In genomic region chr19:58385313-58386165, GRCh38 we compare ENCODE assay signal across 7 cellular contexts. TPM values are rescaled to one million over a fixed set of nuclear protein-coding genes. Genes with fewer than 3 reads are reported as not detected.
DNase-seq lines count a peak whose midpoint lies in the region; ATAC-seq and TF ChIP-seq lines count a peak whose summit lies in the region.

No MANE protein-coding gene starts in this region.

- ATAC-seq in GM18868 (IDR thresholded peaks at IDR 0.05; ENCODE audit: unreplicated experiment) (no peak), GM21737 (IDR thresholded peaks at IDR 0.05; ENCODE audit: unreplicated experiment) (no peak)

- TF ChIP-seq CTCF in stomach (IDR thresholded peaks at IDR 0.05) (no peak), GM10248 (IDR thresholded peaks at IDR 0.05; ENCODE audit: control extremely low read depth, extremely low read depth, low read depth, missing control alignments) (no peak)

- H3K27me3 Mint-ChIP-seq in activated naive CD8-positive, alpha-beta T cell treated with anti-CD3 and anti-CD28 coated beads for 36 hours, result no peaks in the 10 kb centered on the region

- CTCF ChIA-PET in GM10248 (lab: Yijun Ruan, JAX), result no interaction called here

- intact Hi-C loops in stomach (cut with DNase I; ENCODE audit: low total_unique reads), result no loop called here

- peak overlapping the region; percentile 98 for H3K9ac ChIP-seq in HUES6 (ENCODE audit: low read length)

- H3K4me1 ChIP-seq in HUES6 (ENCODE audit: control insufficient read depth, insufficient read depth, low read length), result peaks cover 18% of the 10 kb centered on the region
- H3K4me1 ChIP-seq in stomach, result peaks cover 31 to 63% (median 57%) of the 10 kb centered on the region in 4 donors

- H3K4me1 Mint-ChIP-seq in activated naive CD8-positive, alpha-beta T cell treated with anti-CD3 and anti-CD28 coated beads for 36 hours, result peaks cover 29% of the 10 kb centered on the region

- no peaks in the 10 kb centered on the region for H3K9me3 ChIP-seq in HUES6 (ENCODE audit: control insufficient read depth, insufficient read depth, low read depth, low read length)
- H3K9me3 ChIP-seq in stomach, result no peaks in the 10 kb centered on the region

- peak overlapping the region; percentile 99 for H3K4me3 ChIP-seq in HUES6 (ENCODE audit: low read depth, low read length)
- peak overlapping the region; percentile 56 to 98 (median 87) for H3K4me3 ChIP-seq in stomach

- TF ChIP-seq EP300 in stomach (IDR thresholded peaks at IDR 0.05), result no peak

- WGBS in stomach, 5 donors, result 53 to 62% (median 57%) methylated on average over 16 of the region's 16 CpGs

- DNase-seq in activated naive CD8-positive, alpha-beta T cell treated with anti-CD3 and anti-CD28 coated beads for 36 hours, result peak; percentile 41
- no peak for DNase-seq in stomach
- DNase-seq in GM10248 (ENCODE audit: extremely low spot score), result no peak

- H3K36me3 Mint-ChIP-seq in activated naive CD8-positive, alpha-beta T cell treated with anti-CD3 and anti-CD28 coated beads for 36 hours, result peaks cover 31% of the 10 kb centered on the region

- no peaks in the 10 kb centered on the region for H3K27me3 ChIP-seq in HUES6 (ENCODE audit: control insufficient read depth, insufficient read depth, low read length)
- no peaks in the 10 kb centered on the region for H3K27me3 ChIP-seq in layer of hippocampus (ENCODE audit: control insufficient read depth, insufficient read depth, low read length)
- H3K27me3 ChIP-seq in stomach, result no peaks in the 10 kb centered on the region

- no peaks in the 10 kb centered on the region for H3K9me3 Mint-ChIP-seq in activated naive CD8-positive, alpha-beta T cell treated with anti-CD3 and anti-CD28 coated beads for 36 hours

- H3K4me3 Mint-ChIP-seq in activated naive CD8-positive, alpha-beta T cell treated with anti-CD3 and anti-CD28 coated beads for 36 hours, result peak overlapping the region; percentile 98

- H3K27ac ChIP-seq in HUES6 (ENCODE audit: low read depth, low read length) (peak overlapping the region; percentile 98), layer of hippocampus (ENCODE audit: low read depth, low read length) (peak overlapping the region; percentile 98), stomach (peak overlapping the region; percentile 93 to 98 (median 97))

- peak overlapping the region; percentile 98 for H3K27ac Mint-ChIP-seq in activated naive CD8-positive, alpha-beta T cell treated with anti-CD3 and anti-CD28 coated beads for 36 hours

- TF ChIP-seq POLR2A in stomach (IDR thresholded peaks at IDR 0.05), result no peak

- POLR2A ChIA-PET in GM10248 (lab: Yijun Ruan, JAX), result no interaction called here

- H3K36me3 ChIP-seq in HUES6 (ENCODE audit: control insufficient read depth, insufficient read depth, low read length) (peaks cover 27% of the 10 kb centered on the region), stomach (peaks cover 11 to 27% (median 25%) of the 10 kb centered on the region in 4 donors)

RNA-seq across cellular contexts. Expression of gene RPS5, which starts 1.5 kb away (rescaled TPM):
- 1,000 to 10,000 TPM; 1,717 to 1,777 TPM for total RNA-seq in activated naive CD8-positive, alpha-beta T cell treated with anti-CD3 and anti-CD28 coated beads for 36 hours
- 1,000 to 10,000 TPM in 3 of 5 donors, 100 to 1,000 TPM in 2; 801 to 1,605 (median 1,501) TPM for total RNA-seq in stomach
- polyA plus RNA-seq in stomach, result 1,000 to 10,000 TPM; 1,495 to 2,322 (median 1,503) TPM

RNA-seq across cellular contexts. Expression of gene ZNF837, which starts 4.7 kb away (rescaled TPM):
- 1 to 10 TPM; 2.0 to 2.1 TPM for total RNA-seq in activated naive CD8-positive, alpha-beta T cell treated with anti-CD3 and anti-CD28 coated beads for 36 hours
- 1 to 10 TPM in 4 of 5 donors, not detected in 1; 1.8 to 8.5 (median 2.3) TPM for total RNA-seq in stomach
- 1 to 10 TPM; 2.3 to 3.0 (median 2.4) TPM for polyA plus RNA-seq in stomach

RNA-seq across cellular contexts. Expression of gene RNF225, which starts 9.9 kb away (rescaled TPM):
- total RNA-seq in activated naive CD8-positive, alpha-beta T cell treated with anti-CD3 and anti-CD28 coated beads for 36 hours, result 1 to 10 TPM in 1 of 2 experiments, under 1 TPM in 1; 0.82 to 1.6 TPM
- not detected for total RNA-seq in stomach
- polyA plus RNA-seq in stomach, result under 1 TPM in 1 of 3 donors, not detected in 2; 0.13 TPM

RNA-seq across cellular contexts. Expression of gene ZNF584, which starts 22.9 kb away (rescaled TPM):
- 10 to 100 TPM; 15.1 to 17.2 TPM for total RNA-seq in activated naive CD8-positive, alpha-beta T cell treated with anti-CD3 and anti-CD28 coated beads for 36 hours
- total RNA-seq in stomach, result 100 to 1,000 TPM in 1 of 5 donors, 10 to 100 TPM in 2, 1 to 10 TPM in 1, not detected in 1; 5.4 to 114 (median 17.2) TPM
- 10 to 100 TPM in 1 of 3 donors, 1 to 10 TPM in 2; 5.6 to 10.8 (median 6.8) TPM for polyA plus RNA-seq in stomach

RNA-seq across cellular contexts. Expression of gene ZNF497, which starts 23.0 kb away (rescaled TPM):
- 1 to 10 TPM; 1.5 to 1.7 TPM for total RNA-seq in activated naive CD8-positive, alpha-beta T cell treated with anti-CD3 and anti-CD28 coated beads for 36 hours
- 10 to 100 TPM in 1 of 5 donors, 1 to 10 TPM in 2, under 1 TPM in 1, not detected in 1; 0.14 to 12.3 (median 3.2) TPM for total RNA-seq in stomach
- 1 to 10 TPM in 1 of 3 donors, under 1 TPM in 2; 0.12 to 1.0 (median 0.46) TPM for polyA plus RNA-seq in stomach
